ENCODE assay signal across 9 cellular contexts in genomic region chr14:64706552-64707193, GRCh38. TPM values are rescaled to one million over a fixed set of nuclear protein-coding genes. Genes with fewer than 3 reads are reported as not detected.
A peak's percentile ranks its signal among the peaks of the same experiment; 100 is the strongest.
DNase-seq lines count a peak whose midpoint lies in the region; ATAC-seq and TF ChIP-seq lines count a peak whose summit lies in the region.
"Had no signal": no experiment of that assay in that cellular context is flagged by ENCODE, and none has a peak within 500 bp of the region (broad histone marks: within the 10 kb centered on the region; RNA-seq: fewer than 3 reads in every experiment).

No MANE protein-coding gene starts in this region.

- H3K4me1 ChIP-seq in vagina: peaks cover 76% of the 10 kb centered on the region

- intact Hi-C loops in natural killer cell (cut with micrococcal nuclease): loop anchor here (10.0 kb wide), 1 partner anchor 202 kb away; the partner anchor contains the start of genes ZBTB1 and ZBTB25
- intact Hi-C loops in vagina (cut with DNase I): no loop called here

- no peak for ATAC-seq in natural killer cell
- no peak for ATAC-seq in GM19455 (IDR thresholded peaks at IDR 0.05; ENCODE audit: unreplicated experiment)

- H3K4me1 Mint-ChIP-seq in activated naive CD8-positive, alpha-beta T cell (ENCODE audit: low read depth): peaks cover 45% of the 10 kb centered on the region
- peaks cover 25% of the 10 kb centered on the region for H3K4me1 Mint-ChIP-seq in activated naive CD8-positive, alpha-beta T cell treated with anti-CD3 and anti-CD28 coated beads for 36 hours
- H3K4me1 Mint-ChIP-seq in natural killer cell: peaks cover 74 to 76% of the 10 kb centered on the region in 2 donors

- H3K27ac Mint-ChIP-seq in activated naive CD8-positive, alpha-beta T cell: no peak overlapping the region
- no peak overlapping the region for H3K27ac Mint-ChIP-seq in activated naive CD8-positive, alpha-beta T cell treated with anti-CD3 and anti-CD28 coated beads for 36 hours
- peak overlapping the region; percentile 76 to 86 for H3K27ac Mint-ChIP-seq in natural killer cell

- H3K36me3 ChIP-seq in vagina: no peaks in the 10 kb centered on the region

- H3K4me3 ChIP-seq in fibroblast of villous mesenchyme (ENCODE audit: low read depth, low read length): peak overlapping the region; percentile 89
- H3K4me3 ChIP-seq in vagina: peak overlapping the region; percentile 70

- H3K9me3 ChIP-seq in vagina: no peaks in the 10 kb centered on the region

- H3K27me3 ChIP-seq in vagina: no peaks in the 10 kb centered on the region

- H3K27ac ChIP-seq in vagina: peak overlapping the region; percentile 92

- peaks cover 27% of the 10 kb centered on the region for H3K27me3 Mint-ChIP-seq in activated naive CD8-positive, alpha-beta T cell
- peaks cover 66% of the 10 kb centered on the region for H3K27me3 Mint-ChIP-seq in activated naive CD8-positive, alpha-beta T cell treated with anti-CD3 and anti-CD28 coated beads for 36 hours
- H3K27me3 Mint-ChIP-seq in natural killer cell (ENCODE audit: low read depth in 2 of 2): no peaks in the 10 kb centered on the region

- no peaks in the 10 kb centered on the region for H3K36me3 Mint-ChIP-seq in activated naive CD8-positive, alpha-beta T cell
- no peaks in the 10 kb centered on the region for H3K36me3 Mint-ChIP-seq in activated naive CD8-positive, alpha-beta T cell treated with anti-CD3 and anti-CD28 coated beads for 36 hours
- H3K36me3 Mint-ChIP-seq in natural killer cell: no peaks in the 10 kb centered on the region

- no peak for TF ChIP-seq CTCF in fibroblast of villous mesenchyme (IDR thresholded peaks at IDR 0.05; ENCODE audit: insufficient read depth, low read depth, low read length)
- TF ChIP-seq CTCF in natural killer cell (IDR thresholded peaks at IDR 0.05): no peak
- TF ChIP-seq CTCF in vagina (IDR thresholded peaks at IDR 0.05): no peak

- H3K4me3 Mint-ChIP-seq in activated naive CD8-positive, alpha-beta T cell: peak overlapping the region; percentile 17
- H3K4me3 Mint-ChIP-seq in activated naive CD8-positive, alpha-beta T cell treated with anti-CD3 and anti-CD28 coated beads for 36 hours: no peak overlapping the region
- H3K4me3 Mint-ChIP-seq in natural killer cell: peak overlapping the region; percentile 87

- no peaks in the 10 kb centered on the region for H3K9me3 Mint-ChIP-seq in activated naive CD8-positive, alpha-beta T cell (ENCODE audit: low read depth)
- H3K9me3 Mint-ChIP-seq in activated naive CD8-positive, alpha-beta T cell treated with anti-CD3 and anti-CD28 coated beads for 36 hours: no peaks in the 10 kb centered on the region
- no peaks in the 10 kb centered on the region for H3K9me3 Mint-ChIP-seq in natural killer cell

- DNase-seq in activated naive CD8-positive, alpha-beta T cell treated with anti-CD3 and anti-CD28 coated beads for 36 hours: no peak
- DNase-seq in fibroblast of villous mesenchyme (ENCODE audit: low read depth): peak; percentile 96
- DNase-seq in natural killer cell: no peak
- DNase-seq in vagina (ENCODE audit: extremely low spot score in 2 of 2): no peak
- no peak for DNase-seq in amniotic stem cell (lab: John Stamatoyannopoulos, UW)
- no peak for DNase-seq in NCI-H2081 treated with DMSO at 0.1 percent for 48 hours (lab: John Stamatoyannopoulos, UW)
- DNase-seq: activated T-cell treated with anti-CD3 and anti-CD28 coated beads, Interleukin-2, amount 50 U/mL, for 1 hour had no signal

- no peak for TF ChIP-seq POLR2A in vagina (IDR thresholded peaks at IDR 0.05)

RNA-seq across cellular contexts. Expression of gene PLEKHG3, which starts 2.4 kb away (rescaled TPM):
- under 1 TPM in 1 of 2 experiments, not detected in 1; 0.12 TPM for total RNA-seq in activated naive CD8-positive, alpha-beta T cell treated with anti-CD3 and anti-CD28 coated beads for 36 hours
- total RNA-seq in fibroblast of villous mesenchyme (8.7 and 11.2 TPM in 2 replicates), natural killer cell (100 to 1,000 TPM; 184 to 285 (median 225) TPM), vagina (50.1 TPM)

Comparison
In these comparisons a context has a peak if more than half of its experiments do, and no peak if none do; other contexts are left out.
1. H3K27ac Mint-ChIP-seq: peak in natural killer cell (2 of 2); none in activated naive CD8-positive, alpha-beta T cell (single experiment) and activated naive CD8-positive, alpha-beta T cell treated with anti-CD3 and anti-CD28 coated beads for 36 hours (single experiment).